ENCODE assay signal across 1 cellular context in the genomic region with DNA sequence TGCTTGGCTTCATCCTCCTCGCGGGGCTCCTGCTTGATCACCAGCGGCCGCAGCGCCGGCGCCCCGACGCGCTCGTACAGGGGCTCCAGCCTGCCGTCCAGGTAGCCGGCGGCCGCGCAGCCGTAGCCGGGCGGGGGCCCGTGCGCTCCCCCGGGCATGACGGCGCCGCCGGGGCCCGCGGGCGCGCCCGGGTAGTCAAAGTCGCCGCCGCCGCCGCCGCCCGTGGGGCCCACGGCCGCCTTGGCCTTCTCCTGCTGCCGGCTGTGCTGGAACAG.
TF ChIP-seq lines count a peak whose summit lies in the region.

No MANE protein-coding gene starts in this region.

TF ChIP-seq in SK-N-SH, 30 proteins besides CTCF, POLR2A, EP300 and RAD21 (continued from another document):
- TF ChIP-seq, protein P1, sequence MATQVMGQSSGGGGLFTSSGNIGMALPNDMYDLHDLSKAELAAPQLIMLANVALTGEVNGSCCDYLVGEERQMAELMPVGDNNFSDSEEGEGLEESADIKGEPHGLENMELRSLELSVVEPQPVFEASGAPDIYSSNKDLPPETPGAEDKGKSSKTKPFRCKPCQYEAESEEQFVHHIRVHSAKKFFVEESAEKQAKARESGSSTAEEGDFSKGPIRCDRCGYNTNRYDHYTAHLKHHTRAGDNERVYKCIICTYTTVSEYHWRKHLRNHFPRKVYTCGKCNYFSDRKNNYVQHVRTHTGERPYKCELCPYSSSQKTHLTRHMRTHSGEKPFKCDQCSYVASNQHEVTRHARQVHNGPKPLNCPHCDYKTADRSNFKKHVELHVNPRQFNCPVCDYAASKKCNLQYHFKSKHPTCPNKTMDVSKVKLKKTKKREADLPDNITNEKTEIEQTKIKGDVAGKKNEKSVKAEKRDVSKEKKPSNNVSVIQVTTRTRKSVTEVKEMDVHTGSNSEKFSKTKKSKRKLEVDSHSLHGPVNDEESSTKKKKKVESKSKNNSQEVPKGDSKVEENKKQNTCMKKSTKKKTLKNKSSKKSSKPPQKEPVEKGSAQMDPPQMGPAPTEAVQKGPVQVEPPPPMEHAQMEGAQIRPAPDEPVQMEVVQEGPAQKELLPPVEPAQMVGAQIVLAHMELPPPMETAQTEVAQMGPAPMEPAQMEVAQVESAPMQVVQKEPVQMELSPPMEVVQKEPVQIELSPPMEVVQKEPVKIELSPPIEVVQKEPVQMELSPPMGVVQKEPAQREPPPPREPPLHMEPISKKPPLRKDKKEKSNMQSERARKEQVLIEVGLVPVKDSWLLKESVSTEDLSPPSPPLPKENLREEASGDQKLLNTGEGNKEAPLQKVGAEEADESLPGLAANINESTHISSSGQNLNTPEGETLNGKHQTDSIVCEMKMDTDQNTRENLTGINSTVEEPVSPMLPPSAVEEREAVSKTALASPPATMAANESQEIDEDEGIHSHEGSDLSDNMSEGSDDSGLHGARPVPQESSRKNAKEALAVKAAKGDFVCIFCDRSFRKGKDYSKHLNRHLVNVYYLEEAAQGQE (IDR thresholded peaks at IDR 0.05; ENCODE audit: low read depth, low read length) = no peak
- TF ChIP-seq MAX (IDR thresholded peaks at IDR 0.05; ENCODE audit: low read depth) (no peak), NFIC (IDR thresholded peaks at IDR 0.05; ENCODE audit: borderline replicate concordance) (no peak), SIN3A (IDR thresholded peaks at IDR 0.05; ENCODE audit: borderline replicate concordance, low read depth, low read length) (no peak), RCOR1 (IDR thresholded peaks at IDR 0.05; ENCODE audit: low read length) (no peak), JUND (IDR thresholded peaks at IDR 0.05) (no peak), EZH2phosphoT487 (IDR thresholded peaks at IDR 0.05; ENCODE audit: borderline replicate concordance, low read depth) (no peak), TAF1 (IDR thresholded peaks at IDR 0.05; ENCODE audit: borderline replicate concordance, low read depth, low read length) (no peak), TCF12 (IDR thresholded peaks at IDR 0.05) (no peak), RXRA (IDR thresholded peaks at IDR 0.05; ENCODE audit: borderline replicate concordance, low read depth) (no peak), ZBTB33 (IDR thresholded peaks at IDR 0.05; ENCODE audit: borderline replicate concordance, low read depth) (no peak)
TF ChIP-seq in SK-N-SH: peak in this region for 0.
